Comparison of ENCODE assay signal across 8 cellular contexts in the genomic region with DNA sequence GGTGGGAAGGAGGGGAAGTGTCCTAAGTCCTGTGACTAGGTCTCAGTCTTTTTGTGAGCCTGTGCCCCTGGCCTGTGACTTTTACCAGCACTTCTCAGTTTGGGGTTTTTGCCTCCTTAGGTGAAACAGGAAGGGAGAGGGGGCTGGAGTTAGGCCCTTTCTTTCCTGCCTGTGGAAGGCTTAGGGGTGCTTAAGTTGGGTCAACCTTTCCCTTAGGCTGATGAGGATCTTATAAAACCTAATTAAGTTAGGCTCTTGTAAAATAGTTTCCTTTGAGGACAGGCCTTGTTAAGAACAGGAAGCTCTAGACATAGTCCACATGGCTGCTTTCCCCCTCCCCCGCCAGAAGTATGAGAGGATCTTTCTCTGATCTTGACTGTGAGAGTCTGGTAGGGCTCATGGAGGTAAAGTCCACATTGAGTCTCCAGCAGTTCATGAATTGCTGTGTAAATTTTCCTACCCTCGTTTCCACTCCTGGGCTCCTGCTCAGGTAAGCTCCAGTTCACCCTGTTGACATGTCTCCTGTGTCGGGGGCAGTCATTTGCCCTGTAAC. TPM values are rescaled to one million over a fixed set of nuclear protein-coding genes. Genes with fewer than 3 reads are reported as not detected.
A peak's percentile ranks its signal among the peaks of the same experiment; 100 is the strongest.
DNase-seq lines count a peak whose midpoint lies in the region; ATAC-seq and TF ChIP-seq lines count a peak whose summit lies in the region.

No MANE protein-coding gene starts in this region.

- H3K4me1 ChIP-seq in A673 (ENCODE audit: insufficient read depth, low read length, poor library complexity, severe bottlenecking) (peaks cover 13% of the 10 kb centered on the region), ovary (ENCODE audit: insufficient read depth) (no peaks in the 10 kb centered on the region)

- H3K9me3 Mint-ChIP-seq in IgD-negative memory B cell = no peaks in the 10 kb centered on the region

- CTCF ChIA-PET in A673 (lab: Charles Lee) = no interaction called here

- intact Hi-C loops in A673 (cut with micrococcal nuclease; ENCODE audit: unreplicated experiment) (no loop called here), ovary (cut with DNase I) (no loop called here)

- DNase-seq in A673 (ENCODE audit: low spot score) (peak; percentile 80), islet precursor cell (peak; percentile 78), DMS79 treated with DMSO at 0.1 percent for 48 hours (lab: John Stamatoyannopoulos, UW) (no peak), ovary (no peak), NCI-H146 (lab: John Stamatoyannopoulos, UW) (no peak)
- DNase-seq in activated CD4-positive, alpha-beta T cell treated with anti-CD3 and anti-CD28 coated beads for 4 hours = peak; percentile 19

- no peak for TF ChIP-seq POLR2A in ovary (IDR thresholded peaks at IDR 0.05)

- TF ChIP-seq EP300 in ovary (IDR thresholded peaks at IDR 0.05) = no peak

- peaks cover 20 to 23% (median 22%) of the 10 kb centered on the region in 3 donors for H3K4me1 Mint-ChIP-seq in IgD-negative memory B cell

- no peaks in the 10 kb centered on the region for H3K27me3 Mint-ChIP-seq in IgD-negative memory B cell

- H3K9me3 ChIP-seq in A673 (ENCODE audit: low read depth, low read length, poor library complexity, severe bottlenecking) = no peaks in the 10 kb centered on the region
- no peaks in the 10 kb centered on the region for H3K9me3 ChIP-seq in ovary

- H3K36me3 ChIP-seq in A673 (ENCODE audit: insufficient read depth, low read length, poor library complexity, severe bottlenecking) = no peaks in the 10 kb centered on the region
- H3K36me3 ChIP-seq in ovary = no peaks in the 10 kb centered on the region

- peaks cover 10% of the 10 kb centered on the region for H3K36me3 Mint-ChIP-seq in IgD-negative memory B cell

- POLR2A ChIA-PET in A673 (lab: Charles Lee; ENCODE audit: low non-redundant PET) = interaction anchor here (0.5 kb wide), 1 partner anchor 531 kb away, joined by 6 read pairs; no protein-coding TSS in a partner anchor

- BruUV-seq in A673 (replicated peaks; lab: Mats Ljungman, UMichigan) = no TSS peak

- TF ChIP-seq CTCF in A673 (conservative IDR thresholded peaks at IDR 0.05; ENCODE audit: low read depth, low read length) (no peak), ovary (IDR thresholded peaks at IDR 0.05) (no peak)

- H3K27me3 ChIP-seq in A673 (replicated peaks; ENCODE audit: insufficient read depth, low read depth, low read length, poor library complexity) = no peaks in the 10 kb centered on the region
- H3K27me3 ChIP-seq in ovary = no peaks in the 10 kb centered on the region

- H3K27ac ChIP-seq in A673 (ENCODE audit: low read depth, low read length, poor library complexity, severe bottlenecking) = peak overlapping the region; percentile 45
- H3K27ac ChIP-seq in ovary = no peak overlapping the region

- WGBS in ovary, 3 donors = 72 to 80% (median 79%) methylated on average over 3 of the region's 3 CpGs

- H3K27ac Mint-ChIP-seq in IgD-negative memory B cell = peak overlapping the region; percentile 49 to 78 (median 74)

- no peak overlapping the region for H3K4me3 ChIP-seq in A673 (ENCODE audit: low read depth, low read length, poor library complexity, severe bottlenecking)
- no peak overlapping the region for H3K4me3 ChIP-seq in ovary

- peak overlapping the region in 2 of 4 donors; percentile 22 to 29 for H3K4me3 Mint-ChIP-seq in IgD-negative memory B cell

- ATAC-seq in GM21825 (IDR thresholded peaks at IDR 0.05; ENCODE audit: unreplicated experiment) = no peak

RNA-seq across cellular contexts. Expression of gene DNASE1, which starts 17.0 kb away (rescaled TPM):
- total RNA-seq in A673 (2021) (17.9 and 19.1 TPM in 2 replicates), ovary (10 to 100 TPM; 10.9 to 17.0 (median 13.4) TPM)
- polyA plus RNA-seq in IgD-negative memory B cell (12.4 TPM), ovary (1 to 10 TPM; 5.8 to 7.5 TPM)

RNA-seq across cellular contexts. Expression of gene SLX4, which starts 26.0 kb away (rescaled TPM):
- total RNA-seq in A673 (2021) (15.1 and 16.1 TPM in 2 replicates), ovary (1 to 10 TPM; 2.3 to 4.9 (median 3.3) TPM)
- polyA plus RNA-seq in IgD-negative memory B cell (1.4 TPM), ovary (1 to 10 TPM; 1.7 to 2.7 TPM)

Comparison
In these comparisons a context has a peak if more than half of its experiments do, and no peak if none do; other contexts are left out.
1. DNase-seq: peak in A673 (single experiment), activated CD4-positive, alpha-beta T cell treated with anti-CD3 and anti-CD28 coated beads for 4 hours (2 of 2) and islet precursor cell (single experiment); none in DMS79 treated with DMSO at 0.1 percent for 48 hours (single experiment), ovary (0 of 5) and NCI-H146 (single experiment).